Comparison of ENCODE assay signal across 12 cellular contexts in the genomic region with DNA sequence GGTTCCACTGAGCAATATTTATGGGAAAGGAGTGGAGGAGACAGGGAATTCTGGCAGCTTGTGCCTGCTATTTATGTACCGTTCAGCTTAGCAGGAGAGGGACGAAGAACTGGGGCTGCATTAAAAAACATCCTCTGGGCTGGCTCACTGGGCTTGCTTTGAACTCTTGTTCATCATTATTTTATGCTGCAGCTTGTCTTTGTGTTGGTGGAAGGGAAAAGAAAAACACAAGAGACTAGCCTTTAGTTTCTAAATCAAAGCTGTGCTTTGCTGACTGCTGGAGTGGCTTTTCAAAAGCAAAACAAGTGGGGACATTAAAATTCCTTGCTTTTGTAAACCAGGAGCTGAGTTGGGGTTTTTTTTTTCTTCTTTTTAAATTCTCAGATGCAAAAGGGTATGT. TPM values are rescaled to one million over a fixed set of nuclear protein-coding genes. Genes with fewer than 3 reads are reported as not detected.
DNase-seq lines count a peak whose midpoint lies in the region; ATAC-seq, FAIRE-seq and TF ChIP-seq lines count a peak whose summit lies in the region.
"Had no signal": no experiment of that assay in that cellular context is flagged by ENCODE, and none has a peak within 500 bp of the region (broad histone marks: within the 10 kb centered on the region; RNA-seq: fewer than 3 reads in every experiment).

No MANE protein-coding gene starts in this region.

- H3K27ac ChIP-seq in ACC112 (ENCODE audit: low read depth, low read length) (peak overlapping the region; percentile 89; the same call in 1 of the 2 replicates), IMR-90 (ENCODE audit: insufficient read depth, low read length) (peak overlapping the region; percentile 41; the same call in 1 of the 2 replicates), H1 (ENCODE audit: low read depth, low read length) (no peak overlapping the region)
- H3K27ac ChIP-seq: right lobe of liver had no signal

- TF ChIP-seq CTCF in IMR-90 (conservative IDR thresholded peaks at IDR 0.05; ENCODE audit: low read depth, low read length) (no peak), H1 (IDR thresholded peaks at IDR 0.05; ENCODE audit: control extremely low read depth in 1 of 3, insufficient read depth in 1 of 3, low read depth in 1 of 3, low read length in 3 of 3) (no peak), nephron (IDR thresholded peaks at IDR 0.05; ENCODE audit: unreplicated experiment in 3 of 3) (no peak)

- H2BK12ac ChIP-seq in H1 (ENCODE audit: low read depth, low read length) = no peak overlapping the region

- CTCF ChIA-PET in IMR-90 (lab: Yijun Ruan, JAX) (interaction anchor here (0.6 to 1.7 kb wide), 9 partner anchors 13 to 453 kb away, joined by 3 to 5 read pairs (median 3); no protein-coding TSS in a partner anchor), H1 (lab: Charles Lee; ENCODE audit: partially characterized antibody) (interaction anchor here (0.6 to 7.4 kb wide), 21 partner anchors 9 to 1386 kb away, joined by 3 to 94 read pairs (median 4); no protein-coding TSS in a partner anchor)
- CTCF ChIA-PET in activated CD8-positive, alpha-beta T cell treated with anti-CD3 and anti-CD28 coated beads, Interleukin-2, amount 10 ng/mL, durations not matched to agents 7 days and 5 days (lab: Charles Lee) = interaction anchor here (1.5 to 7.1 kb wide), 5 partner anchors 9 to 27 kb away, joined by 4 to 71 read pairs (median 19); no protein-coding TSS in a partner anchor

- H3K36me3 Mint-ChIP-seq in nephron (ENCODE audit: low read depth) = no peaks in the 10 kb centered on the region
- H3K36me3 Mint-ChIP-seq in activated CD8-positive, alpha-beta T cell treated with anti-CD3 and anti-CD28 coated beads, Interleukin-2, amount 10 ng/mL, durations not matched to agents 7 days and 5 days (ENCODE audit: low read depth) = no peaks in the 10 kb centered on the region
- H3K36me3 Mint-ChIP-seq: activated naive CD8-positive, alpha-beta T cell treated with anti-CD3 and anti-CD28 coated beads for 36 hours; naive thymus-derived CD8-positive, alpha-beta T cell had no signal

- H2BK15ac ChIP-seq in IMR-90 (ENCODE audit: low read depth, low read length) (peak overlapping the region; percentile 24; the same call in 2 of the 3 replicates), H1 (ENCODE audit: low read length) (no peak overlapping the region)

- intact Hi-C loops in IMR-90 (cut with micrococcal nuclease) = loop anchor here (10.0 kb wide), 3 partner anchors 133 to 1043 kb away; no protein-coding TSS in a partner anchor

- H3K27me3 ChIP-seq in ACC112 (ENCODE audit: insufficient read depth, low read length) (no peaks in the 10 kb centered on the region), IMR-90 (ENCODE audit: control insufficient read depth, insufficient read depth, low read length) (no peaks in the 10 kb centered on the region), H1 (replicated peaks in 1 of 4; ENCODE audit: control insufficient read depth in 3 of 4, extremely low read depth in 1 of 4, insufficient read depth in 3 of 4, low read length in 3 of 4) (peaks cover 0 to 19% (median 13%) of the 10 kb centered on the region in 4 experiments; a peak in 6 of 7 replicates)
- H3K27me3 ChIP-seq: Peyer's patch had no signal

- H3K9ac ChIP-seq in IMR-90 (ENCODE audit: low read depth, low read length) (peak overlapping the region; percentile 42), H1 (replicated peaks in 1 of 4; ENCODE audit: extremely low read depth in 1 of 4, low read depth in 3 of 4, low read length in 3 of 4) (no peak overlapping the region)

- peak overlapping the region; percentile 96 to 99 (median 98) for H3K4me3 Mint-ChIP-seq in nephron
- H3K4me3 Mint-ChIP-seq in activated CD8-positive, alpha-beta T cell treated with anti-CD3 and anti-CD28 coated beads, Interleukin-2, amount 10 ng/mL, durations not matched to agents 7 days and 5 days = no peak overlapping the region

- H3K4me2 ChIP-seq in IMR-90 (ENCODE audit: low read depth, low read length) (peak overlapping the region; percentile 95), H1 (ENCODE audit: insufficient read depth in 1 of 2, low read depth in 2 of 2, low read length in 2 of 2) (peak overlapping the region; percentile 89 to 97; a peak in 3 of 4 replicates)

- dilution Hi-C loops in IMR-90 (cut with HindIII; ENCODE audit: low sequenced_read_pairs, unreplicated experiment) = no loop called here

- H3K27ac Mint-ChIP-seq in nephron = peak overlapping the region in 2 of 3 experiments; percentile 36 to 58
- no peak overlapping the region for H3K27ac Mint-ChIP-seq in activated CD8-positive, alpha-beta T cell treated with anti-CD3 and anti-CD28 coated beads, Interleukin-2, amount 10 ng/mL, durations not matched to agents 7 days and 5 days
- H3K27ac Mint-ChIP-seq: activated naive CD8-positive, alpha-beta T cell treated with anti-CD3 and anti-CD28 coated beads for 36 hours had no signal

- H3K79me2 ChIP-seq in ACC112 (ENCODE audit: control insufficient read depth, insufficient read depth, low read length, unreplicated experiment) = peaks cover 41% of the 10 kb centered on the region
- no peaks in the 10 kb centered on the region for H3K79me2 ChIP-seq in H1 (ENCODE audit: control insufficient read depth in 1 of 2, insufficient read depth in 2 of 2, low read length in 2 of 2)

- DNase-seq in IMR-90 (peak; percentile 13), H1 (ENCODE audit: low read depth in 1 of 2, low spot score in 2 of 2) (no peak)
- DNase-seq in activated CD8-positive, alpha-beta T cell treated with anti-CD3 and anti-CD28 coated beads, Interleukin-2, amount 10 ng/mL, durations not matched to agents 7 days and 5 days = no peak
- DNase-seq in activated CD4-positive, CD25-positive, alpha-beta regulatory T cell treated with anti-CD3 and anti-CD28 coated beads, Interleukin-2, amount 50 U/mL, for 72 hours = no peak

- TF ChIP-seq POLR2A in IMR-90 (IDR thresholded peaks at IDR 0.05; ENCODE audit: low read depth, low read length) = no peak
- TF ChIP-seq POLR2A in H1 (IDR thresholded peaks at IDR 0.05; ENCODE audit: control extremely low read depth in 1 of 2, low read depth in 2 of 2, low read length in 2 of 2) = no peak

- no peak for TF ChIP-seq EP300 in H1 (IDR thresholded peaks at IDR 0.05; ENCODE audit: borderline replicate concordance in 1 of 2, low read depth in 2 of 2, low read length in 2 of 2)

- H2BK20ac ChIP-seq in IMR-90 (ENCODE audit: low read depth, low read length) (peak overlapping the region; percentile 74), H1 (ENCODE audit: low read length) (no peak overlapping the region)

- H2AFZ ChIP-seq in ACC112 (ENCODE audit: low read length, unreplicated experiment) (peak overlapping the region; percentile 98), IMR-90 (replicated peaks; ENCODE audit: low read length, poor library complexity) (peak overlapping the region; percentile 73), H1 (ENCODE audit: low read length) (no peak overlapping the region)

- no TSS peak for BruUV-seq in IMR-90 (replicated peaks; lab: Mats Ljungman, UMichigan)

- POLR2A ChIA-PET in IMR-90 (lab: Charles Lee; ENCODE audit: unreplicated experiment) (interaction anchor here (0.6 kb wide), 1 partner anchor 321 kb away, joined by 6 read pairs; no protein-coding TSS in a partner anchor), H1 (lab: Charles Lee; ENCODE audit: partially characterized antibody) (interaction anchor here (0.7 to 3.6 kb wide), 6 partner anchors 8 to 385 kb away, joined by 3 to 21 read pairs (median 4); no protein-coding TSS in a partner anchor)
- POLR2A ChIA-PET in activated CD8-positive, alpha-beta T cell treated with anti-CD3 and anti-CD28 coated beads, Interleukin-2, amount 10 ng/mL, durations not matched to agents 7 days and 5 days (lab: Charles Lee) = no interaction called here

- peaks cover 11% of the 10 kb centered on the region for H3K27me3 Mint-ChIP-seq in nephron (ENCODE audit: low read depth)
- peaks cover 59% of the 10 kb centered on the region for H3K27me3 Mint-ChIP-seq in activated CD8-positive, alpha-beta T cell treated with anti-CD3 and anti-CD28 coated beads, Interleukin-2, amount 10 ng/mL, durations not matched to agents 7 days and 5 days (ENCODE audit: low read depth)

- H3K4me3 ChIP-seq in ACC112 (ENCODE audit: low read depth, low read length) (peak overlapping the region; percentile 85), IMR-90 (ENCODE audit: insufficient read depth, low read depth, low read length) (0 out of 2 replicates have a peak overlapping the region, but pooled peaks have one; percentile 10), H1 (ENCODE audit: extremely low read depth in 1 of 4, insufficient read depth in 2 of 4, low read depth in 3 of 4, low read length in 4 of 4) (peak overlapping the region in 1 of 4 experiments; percentile 91; a peak in 2 of 8 replicates)

- peak overlapping the region; percentile 78; the same call in 1 of the 2 replicates for H3K18ac ChIP-seq in IMR-90 (ENCODE audit: low read depth, low read length)
- no peak overlapping the region for H3K18ac ChIP-seq in H1 (ENCODE audit: extremely low read depth, low read length)

- H3K23ac ChIP-seq in IMR-90 (ENCODE audit: low read depth, low read length) (peak overlapping the region; percentile 34; the same call in 1 of the 2 replicates), H1 (ENCODE audit: insufficient read length) (no peak overlapping the region)

- H2BK5ac ChIP-seq in IMR-90 (ENCODE audit: low read depth, low read length, poor library complexity, severe bottlenecking) = peak overlapping the region; percentile 88
- no peak overlapping the region for H2BK5ac ChIP-seq in H1 (ENCODE audit: low read depth, low read length)

- no peak for ATAC-seq in IMR-90 (ENCODE audit: low read depth)
- no peak for ATAC-seq in GM18868 (IDR thresholded peaks at IDR 0.05; ENCODE audit: unreplicated experiment)
- no peak for ATAC-seq in activated CD8-positive, alpha-beta T cell treated with anti-CD3 and anti-CD28 coated beads, Interleukin-2, amount 10 ng/mL, durations not matched to agents 7 days and 5 days
- no peak for ATAC-seq in GM21786 (IDR thresholded peaks at IDR 0.05; ENCODE audit: unreplicated experiment)

- peaks cover 9% of the 10 kb centered on the region for H3K9me3 Mint-ChIP-seq in nephron
- no peaks in the 10 kb centered on the region for H3K9me3 Mint-ChIP-seq in activated CD8-positive, alpha-beta T cell treated with anti-CD3 and anti-CD28 coated beads, Interleukin-2, amount 10 ng/mL, durations not matched to agents 7 days and 5 days (ENCODE audit: insufficient read depth)
- H3K9me3 Mint-ChIP-seq: activated naive CD8-positive, alpha-beta T cell treated with anti-CD3 and anti-CD28 coated beads for 36 hours; naive thymus-derived CD8-positive, alpha-beta T cell had no signal

- H3K4me1 Mint-ChIP-seq in nephron = peaks cover 28% of the 10 kb centered on the region
- peaks cover 32% of the 10 kb centered on the region for H3K4me1 Mint-ChIP-seq in activated CD8-positive, alpha-beta T cell treated with anti-CD3 and anti-CD28 coated beads, Interleukin-2, amount 10 ng/mL, durations not matched to agents 7 days and 5 days (ENCODE audit: low read depth)

- H4K20me1 ChIP-seq in IMR-90 (ENCODE audit: insufficient read depth, low read length) (no peaks in the 10 kb centered on the region), H1 (replicated peaks in 1 of 2; ENCODE audit: control insufficient read depth in 1 of 2, insufficient read depth in 2 of 2, low read length in 2 of 2) (peaks cover 0 to 4% of the 10 kb centered on the region in 2 experiments)

- peak overlapping the region; percentile 59 for H2AK9ac ChIP-seq in IMR-90 (replicated peaks; ENCODE audit: low read depth, low read length, poor library complexity)

- peak overlapping the region; percentile 77; the same call in 1 of the 2 replicates for H4K5ac ChIP-seq in IMR-90 (ENCODE audit: low read depth, low read length)
- H4K5ac ChIP-seq in H1 (ENCODE audit: insufficient read length, low read depth, low read length) = no peak overlapping the region

- H3K9me3 ChIP-seq in IMR-90 (ENCODE audit: control insufficient read depth, insufficient read depth, low read length) (no peaks in the 10 kb centered on the region), H1 (ENCODE audit: insufficient read depth in 2 of 2, low read depth in 1 of 2, low read length in 1 of 2) (no peaks in the 10 kb centered on the region)
- H3K9me3 ChIP-seq: Peyer's patch, right lobe of liver had no signal

- H3K14ac ChIP-seq in IMR-90 (replicated peaks; ENCODE audit: low read depth, low read length) (peak overlapping the region; percentile 64), H1 (ENCODE audit: insufficient read length) (no peak overlapping the region)

- H3K56ac ChIP-seq in IMR-90 (ENCODE audit: extremely low read depth, insufficient read depth, low read length) (peak overlapping the region; percentile 98; the same call in 1 of the 2 replicates), H1 (replicated peaks; ENCODE audit: insufficient read length, low read depth, low read length) (no peak overlapping the region)

- H4K8ac ChIP-seq in IMR-90 (ENCODE audit: low read depth in 2 of 2, low read length in 2 of 2) = peak overlapping the region; percentile 51 to 98; a peak in 3 of 4 replicates
- no peak overlapping the region for H4K8ac ChIP-seq in H1 (ENCODE audit: extremely low read depth, insufficient read depth, low read length)

- H3K79me1 ChIP-seq in IMR-90 (ENCODE audit: low read depth in 1 of 2, low read length in 2 of 2) (peaks cover 0 to 13% of the 10 kb centered on the region in 2 experiments; a peak in 2 of 4 replicates), H1 (ENCODE audit: low read depth, low read length) (no peaks in the 10 kb centered on the region)

- peak overlapping the region; percentile 99 for H3K4ac ChIP-seq in IMR-90 (ENCODE audit: low read depth, low read length)
- H3K4ac ChIP-seq in H1 (replicated peaks; ENCODE audit: insufficient read length, low read depth, low read length) = no peak overlapping the region

- H3K23me2 ChIP-seq in H1 (ENCODE audit: low read depth, low read length) = peaks cover 22% of the 10 kb centered on the region

- FAIRE-seq in H1 (lab: Jason Lieb, UNC) = no peak

- H3K9me1 ChIP-seq in IMR-90 (ENCODE audit: insufficient read depth, low read length) = no peaks in the 10 kb centered on the region

- TF ChIP-seq RAD21 in IMR-90 (IDR thresholded peaks at IDR 0.05; ENCODE audit: low read length) = no peak
- no peak for TF ChIP-seq RAD21 in H1 (IDR thresholded peaks at IDR 0.05 in 1 of 2, conservative IDR thresholded peaks at IDR 0.05 in 1 of 2; ENCODE audit: low read depth in 2 of 2, low read length in 2 of 2)

- H4K91ac ChIP-seq in IMR-90 (ENCODE audit: insufficient read depth, low read depth, low read length) = peak overlapping the region; percentile 40; the same call in 1 of the 2 replicates
- no peak overlapping the region for H4K91ac ChIP-seq in H1 (replicated peaks; ENCODE audit: insufficient read length, low read length)

- no CpG with 5 or more reads among the region's 2 CpGs for WGBS in IMR-90 (ENCODE audit: extremely low coverage in 2 of 2, insufficient read length in 1 of 2), 2 experiments
- WGBS in H1 (ENCODE audit: extremely low coverage in 1 of 2, insufficient coverage in 1 of 2, insufficient read length in 1 of 2, insufficient replicate concordance in 2 of 2, low coverage in 1 of 2, low lambda C conversion rate in 2 of 2, missing lambda C conversion rate in 1 of 2), 2 experiments = 6% methylated on average over 2 of the region's 2 CpGs; no CpG with 5 or more reads in 1 of the 2 experiments

- H2BK120ac ChIP-seq in IMR-90 (ENCODE audit: low read depth, low read length) = peak overlapping the region; percentile 93
- no peak overlapping the region for H2BK120ac ChIP-seq in H1 (replicated peaks; ENCODE audit: low read depth, low read length)

- in situ Hi-C loops in IMR-90 (cut with MboI; ENCODE audit: low sequenced_read_pairs) = loop anchor here (5.0 to 10.0 kb wide), 3 partner anchors 313 to 655 kb away; no protein-coding TSS in a partner anchor

- H3K36me3 ChIP-seq in ACC112 (ENCODE audit: insufficient read depth, low read length) (peaks cover 3% of the 10 kb centered on the region; the same call in 1 of the 2 replicates), IMR-90 (ENCODE audit: control insufficient read depth, insufficient read depth, low read length) (no peaks in the 10 kb centered on the region; the same call in 1 of the 2 replicates), H1 (ENCODE audit: control insufficient read depth in 2 of 4, insufficient read depth in 4 of 4, low read length in 3 of 4) (no peaks in the 10 kb centered on the region; a peak in 1 of 8 replicates)
- H3K36me3 ChIP-seq: Peyer's patch, right lobe of liver had no signal

- H2AK5ac ChIP-seq in IMR-90 (ENCODE audit: low read depth, low read length) (peak overlapping the region; percentile 53; the same call in 1 of the 2 replicates), H1 (ENCODE audit: low read depth, low read length) (no peak overlapping the region)

- H3K4me1 ChIP-seq in ACC112 (ENCODE audit: control insufficient read depth, insufficient read depth, low read length, unreplicated experiment) (peaks cover 26% of the 10 kb centered on the region), IMR-90 (ENCODE audit: control insufficient read depth, insufficient read depth, low read length) (peaks cover 7% of the 10 kb centered on the region), H1 (replicated peaks in 1 of 4; ENCODE audit: control insufficient read depth in 3 of 4, insufficient read depth in 4 of 4, low read length in 3 of 4) (peaks cover 0 to 13% (median 9%) of the 10 kb centered on the region in 4 experiments; a peak in 5 of 7 replicates)

RNA-seq across cellular contexts. Expression of gene RGMB, which starts 5.9 kb away (rescaled TPM):
- 74.4 and 83.0 TPM in 2 replicates for total RNA-seq in IMR-90 (2012; rRNA removed)
- 128 and 129 TPM in 2 replicates for polyA plus RNA-seq in IMR-90 (2012; rRNA removed)
- 104 and 165 TPM in 2 replicates for polyA plus RNA-seq in IMR-90 (2012; cell fraction: cytosol; rRNA removed)
- 301 and 527 TPM in 2 replicates for polyA plus RNA-seq in IMR-90 (2012; cell fraction: nucleus; rRNA removed; ENCODE audit: low replicate concordance)
- 27.0 and 27.9 TPM in 2 replicates for total RNA-seq in H1 (2021; fragmentation: NEBNext Ultra II Directional; extraction: Animal tissue kit (Norgen Biotek cat#: 25700))
- 11.7 and 24.4 TPM in 2 replicates for polyA plus RNA-seq in H1 (2011; rRNA removed)
- polyA plus RNA-seq in H1 (2011; cell fraction: cytosol; rRNA removed) = 17.4 TPM
- polyA plus RNA-seq in H1 (2011; cell fraction: nucleus; rRNA removed) = 35.8 TPM
- 7.3 to 10.4 TPM (median 9.0 TPM) in 4 replicates for polyA plus RNA-seq in H1 (2012, experiment 1 of 2)
- 4.7 TPM for polyA plus RNA-seq in H1 (2012, experiment 2 of 2)
- 18.4 TPM for polyA plus RNA-seq in H1 (2013, experiment 1 of 2)
- polyA plus RNA-seq in H1 (2013, experiment 2 of 2) = 19.6 TPM
- polyA minus RNA-seq in H1 (2011; rRNA and poly(A)+ RNA removed) = 25.7 and 42.7 TPM in 2 replicates
- 21.7 TPM for polyA minus RNA-seq in H1 (2011; cell fraction: cytosol; rRNA and poly(A)+ RNA removed)
- polyA minus RNA-seq in H1 (2011; cell fraction: nucleus; rRNA and poly(A)+ RNA removed) = 68.1 TPM
- total RNA-seq in activated CD8-positive, alpha-beta T cell treated with anti-CD3 and anti-CD28 coated beads, Interleukin-2, amount 10 ng/mL, durations not matched to agents 7 days and 5 days = under 1 TPM; 0.13 to 0.16 TPM

Comparison
In these comparisons a context has a peak if more than half of its experiments do, and no peak if none do; other contexts are left out.
1. RNA of gene RGMB, which starts 5.9 kb away (total RNA-seq): 74.4 to 83.0 TPM in IMR-90 and 27.0 to 27.9 TPM in H1; 0.13 to 0.16 TPM in activated CD8-positive, alpha-beta T cell treated with anti-CD3 and anti-CD28 coated beads, Interleukin-2, amount 10 ng/mL, durations not matched to agents 7 days and 5 days; every median in the first group is over 10 times any median in the second.